1 cellular context compared by ENCODE assay signal in genomic region chr1:14725641-14726213, GRCh38.
TF ChIP-seq lines count a peak whose summit lies in the region.

No MANE protein-coding gene starts in this region.

TF ChIP-seq in GM23338, 12 proteins besides CTCF, POLR2A, EP300 and RAD21 (continued from another document):
- TF ChIP-seq ZNF462 (CRISPR knock-in tag; IDR thresholded peaks at IDR 0.05), result peak; percentile 52; the same call in 1 of the 2 replicates
- TF ChIP-seq REST (IDR thresholded peaks at IDR 0.05; ENCODE audit: unreplicated experiment), result no peak
- TF ChIP-seq JUNB (IDR thresholded peaks at IDR 0.05; ENCODE audit: unreplicated experiment), result no peak
- no peak for TF ChIP-seq STAT1 (IDR thresholded peaks at IDR 0.05; ENCODE audit: unreplicated experiment)
